ENCODE assay signal across 1 cellular context in genomic region chr14:69708586-69709169, GRCh38.
TF ChIP-seq lines count a peak whose summit lies in the region.

No MANE protein-coding gene starts in this region.

TF ChIP-seq in WTC11, 78 proteins besides CTCF, POLR2A, EP300 and RAD21 (continued from another document):
- TF ChIP-seq ZNF416 (CRISPR knock-in tag; IDR thresholded peaks at IDR 0.05) = no peak
- no peak for TF ChIP-seq CREM (CRISPR knock-in tag; IDR thresholded peaks at IDR 0.05)
- TF ChIP-seq E2F4 (CRISPR knock-in tag; IDR thresholded peaks at IDR 0.05; ENCODE audit: borderline replicate concordance, low read depth) = no peak
- no peak for TF ChIP-seq ZNF138 (CRISPR knock-in tag; conservative IDR thresholded peaks at IDR 0.05)
- no peak for TF ChIP-seq USF1 (CRISPR knock-in tag; IDR thresholded peaks at IDR 0.05)
